Comparison of ENCODE assay signal across 1 cellular context in the genomic region with DNA sequence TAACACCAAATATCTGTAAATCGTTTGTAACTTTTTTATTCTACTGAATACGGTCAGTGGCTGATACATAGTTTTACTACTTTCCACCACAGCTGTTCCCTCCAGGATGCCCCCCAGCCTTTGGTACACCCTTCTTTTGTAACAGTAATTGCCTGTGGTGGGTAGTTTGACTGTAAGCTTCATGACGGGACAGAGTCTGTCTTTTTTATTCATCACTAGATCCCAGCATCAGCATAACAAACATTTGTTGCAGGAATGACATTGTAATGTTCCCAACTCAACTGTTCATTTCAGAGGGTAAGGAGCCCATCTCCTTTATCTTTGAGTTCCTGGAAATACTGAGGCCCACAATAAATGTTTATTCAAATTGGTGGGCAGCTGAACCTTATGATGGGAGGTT.
TF ChIP-seq lines count a peak whose summit lies in the region.

No MANE protein-coding gene starts in this region.

TF ChIP-seq in GM23338, 12 proteins besides CTCF, POLR2A, EP300 and RAD21:
- TF ChIP-seq REST (IDR thresholded peaks at IDR 0.05; ENCODE audit: unreplicated experiment) = no peak
- TF ChIP-seq POLR2AphosphoS5 (IDR thresholded peaks at IDR 0.05; ENCODE audit: low read depth) = no peak
- no peak for TF ChIP-seq EZH2phosphoT487 (IDR thresholded peaks at IDR 0.05; ENCODE audit: unreplicated experiment)
- TF ChIP-seq EZH2 (IDR thresholded peaks at IDR 0.05; ENCODE audit: low read depth, unreplicated experiment) = no peak
- TF ChIP-seq JUNB (IDR thresholded peaks at IDR 0.05; ENCODE audit: unreplicated experiment) = no peak
- no peak for TF ChIP-seq NANOG (IDR thresholded peaks at IDR 0.05; ENCODE audit: borderline replicate concordance)
